Comparison of ENCODE assay signal across 12 cellular contexts in genomic region chr1:235206533-235207201, GRCh38. TPM values are rescaled to one million over a fixed set of nuclear protein-coding genes. Genes with fewer than 3 reads are reported as not detected.
DNase-seq lines count a peak whose midpoint lies in the region; ATAC-seq and FAIRE-seq lines count a peak whose summit lies in the region.
"Had no signal": no experiment of that assay in that cellular context is flagged by ENCODE, and none has a peak within 500 bp of the region (broad histone marks: within the 10 kb centered on the region; RNA-seq: fewer than 3 reads in every experiment).

No MANE protein-coding gene starts in this region.

- H3K27me3 Mint-ChIP-seq in CD4-positive, CD25-positive, alpha-beta regulatory T cell = no peaks in the 10 kb centered on the region
- no peaks in the 10 kb centered on the region for H3K27me3 Mint-ChIP-seq in activated CD4-positive, alpha-beta memory T cell treated with anti-CD3 and anti-CD28 coated beads for 36 hours
- H3K27me3 Mint-ChIP-seq: activated B cell treated with CpG ODN at 0.5 μM for 24 hours had no signal

- H3K9me3 ChIP-seq in CD4-positive, CD25-positive, alpha-beta regulatory T cell (ENCODE audit: control insufficient read depth in 2 of 2, low read length in 2 of 2) = no peaks in the 10 kb centered on the region

- CTCF ChIA-PET in activated CD4-positive, alpha-beta memory T cell treated with anti-CD3 and anti-CD28 coated beads for 36 hours (lab: Charles Lee) = interaction anchor here (0.6 to 1.6 kb wide), 8 partner anchors 46 to 210 kb away, joined by 3 to 5 read pairs (median 3); no protein-coding TSS in a partner anchor

- H3K4me3 ChIP-seq in CD4-positive, CD25-positive, alpha-beta regulatory T cell (ENCODE audit: low read depth, low read length) = peak overlapping the region; percentile 57

- peaks cover 21% of the 10 kb centered on the region for H3K4me1 ChIP-seq in CD4-positive, CD25-positive, alpha-beta regulatory T cell (ENCODE audit: control insufficient read depth, insufficient read depth, low read length, poor library complexity, severe bottlenecking)

- H3K9me3 Mint-ChIP-seq in CD4-positive, CD25-positive, alpha-beta regulatory T cell = no peaks in the 10 kb centered on the region
- no peaks in the 10 kb centered on the region for H3K9me3 Mint-ChIP-seq in activated CD4-positive, alpha-beta memory T cell treated with anti-CD3 and anti-CD28 coated beads for 36 hours
- H3K9me3 Mint-ChIP-seq: activated B cell treated with CpG ODN at 0.5 μM for 24 hours had no signal

- POLR2A ChIA-PET in activated CD4-positive, alpha-beta memory T cell treated with anti-CD3 and anti-CD28 coated beads for 36 hours (lab: Charles Lee) = no interaction called here

- DNase-seq in CD4-positive, CD25-positive, alpha-beta regulatory T cell = peak in 1 of 3 donors; percentile 68
- DNase-seq in GM18507 (ENCODE audit: extremely low spot score, insufficient read length, low read depth) (no peak), kidney tubule cell (ENCODE audit: low spot score) (peak; percentile 50), NCI-H187 treated with DMSO at 0.1 percent for 48 hours (lab: John Stamatoyannopoulos, UW) (no peak), cerebellum (ENCODE audit: low spot score) (no peak)
- DNase-seq in activated CD4-positive, alpha-beta memory T cell treated with anti-CD3 and anti-CD28 coated beads for 36 hours = no peak
- DNase-seq: activated B cell treated with CpG ODN at 0.5 μM for 24 hours, GOT3, NCI-H1105 had no signal

- H3K36me3 ChIP-seq in CD4-positive, CD25-positive, alpha-beta regulatory T cell (ENCODE audit: control insufficient read depth, insufficient read depth, low read length) = peaks cover 27% of the 10 kb centered on the region

- H3K36me3 Mint-ChIP-seq in CD4-positive, CD25-positive, alpha-beta regulatory T cell = peaks cover 18% of the 10 kb centered on the region
- peaks cover 8% of the 10 kb centered on the region for H3K36me3 Mint-ChIP-seq in activated CD4-positive, alpha-beta memory T cell treated with anti-CD3 and anti-CD28 coated beads for 36 hours

- peak; percentile 5 for FAIRE-seq in GM18507 (lab: Jason Lieb, UNC)
- FAIRE-seq: frontal cortex had no signal

- peak; percentile 77 to 85 for ATAC-seq in CD4-positive, CD25-positive, alpha-beta regulatory T cell (ENCODE audit: low read depth in 2 of 2)
- ATAC-seq in HG03175 (IDR thresholded peaks at IDR 0.05; ENCODE audit: unreplicated experiment) (no peak), GM21360 (IDR thresholded peaks at IDR 0.05; ENCODE audit: unreplicated experiment) (no peak)

- no peaks in the 10 kb centered on the region for H3K27me3 ChIP-seq in CD4-positive, CD25-positive, alpha-beta regulatory T cell (ENCODE audit: control insufficient read depth, insufficient read depth, low read length)

- H3K27ac Mint-ChIP-seq in CD4-positive, CD25-positive, alpha-beta regulatory T cell = peak overlapping the region; percentile 62 to 93 (median 77)
- H3K27ac Mint-ChIP-seq in activated CD4-positive, alpha-beta memory T cell treated with anti-CD3 and anti-CD28 coated beads for 36 hours = peak overlapping the region; percentile 89

- H3K4me3 Mint-ChIP-seq in CD4-positive, CD25-positive, alpha-beta regulatory T cell = peak overlapping the region; percentile 41 to 68 (median 62)
- no peak overlapping the region for H3K4me3 Mint-ChIP-seq in activated CD4-positive, alpha-beta memory T cell treated with anti-CD3 and anti-CD28 coated beads for 36 hours
- H3K4me3 Mint-ChIP-seq: activated B cell treated with CpG ODN at 0.5 μM for 24 hours had no signal

- H3K4me1 Mint-ChIP-seq in CD4-positive, CD25-positive, alpha-beta regulatory T cell = peaks cover 23 to 48% (median 30%) of the 10 kb centered on the region in 4 donors
- H3K4me1 Mint-ChIP-seq in activated CD4-positive, alpha-beta memory T cell treated with anti-CD3 and anti-CD28 coated beads for 36 hours (ENCODE audit: low read depth) = peaks cover 30% of the 10 kb centered on the region
- H3K4me1 Mint-ChIP-seq: activated B cell treated with CpG ODN at 0.5 μM for 24 hours had no signal

- H3K27ac ChIP-seq in CD4-positive, CD25-positive, alpha-beta regulatory T cell (ENCODE audit: insufficient read depth, low read length, poor library complexity, severe bottlenecking) = peak overlapping the region; percentile 53

- intact Hi-C loops in activated CD4-positive, alpha-beta memory T cell treated with anti-CD3 and anti-CD28 coated beads for 36 hours (cut with micrococcal nuclease) = loop anchor here (1.0 to 5.0 kb wide), 7 partner anchors 16 to 286 kb away; partner anchors contain the start of genes ARID4B, GGPS1 and RBM34

RNA-seq across cellular contexts. Expression of gene RBM34, which starts 45.6 kb away (rescaled TPM):
- total RNA-seq in CD4-positive, CD25-positive, alpha-beta regulatory T cell = 175 TPM
- 10 to 100 TPM; 68.9 to 74.8 (median 70.2) TPM for polyA plus RNA-seq in CD4-positive, CD25-positive, alpha-beta regulatory T cell
- total RNA-seq in activated CD4-positive, alpha-beta memory T cell treated with anti-CD3 and anti-CD28 coated beads for 36 hours = 100 to 1,000 TPM; 108 to 120 TPM
- 30.8 TPM for total RNA-seq in cerebellum

Comparison
In these comparisons a context has a peak if more than half of its experiments do, and no peak if none do; other contexts are left out.
1. ATAC-seq: peak in CD4-positive, CD25-positive, alpha-beta regulatory T cell (2 of 2); none in HG03175 (single experiment) and GM21360 (single experiment).